ENCODE assay signal across 2 cellular contexts in the genomic region with DNA sequence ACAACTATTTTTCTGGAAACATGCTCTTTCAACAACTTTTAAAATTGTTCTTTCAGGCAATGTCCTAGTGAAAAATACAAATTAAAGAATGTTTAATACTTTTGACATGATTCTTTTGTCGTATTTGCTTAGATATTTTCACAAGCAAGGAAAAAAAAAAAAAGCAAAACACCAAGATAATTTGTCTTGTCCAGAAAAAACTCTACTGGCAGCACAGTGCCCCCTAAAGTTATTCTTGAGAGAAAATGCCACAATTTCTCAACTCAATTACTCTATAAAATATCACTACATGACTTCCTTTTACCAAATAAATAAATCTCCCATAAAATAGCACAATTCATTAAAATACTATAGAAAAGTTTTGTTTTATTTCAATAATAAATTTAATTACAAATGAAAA.
TF ChIP-seq lines count a peak whose summit lies in the region.

No MANE protein-coding gene starts in this region.

TF ChIP-seq in liver, 16 proteins besides CTCF, POLR2A, EP300 and RAD21 (continued from another document):
- TF ChIP-seq ZBTB33 (IDR thresholded peaks at IDR 0.05) (no peak), REST (IDR thresholded peaks at IDR 0.05) (no peak), YY1 (IDR thresholded peaks at IDR 0.05) (no peak), JUND (IDR thresholded peaks at IDR 0.05) (no peak)

TF ChIP-seq in HepG2, 621 proteins besides CTCF, POLR2A, EP300 and RAD21 (continued from another document):
- TF ChIP-seq THAP9 (CRISPR knock-in tag; IDR thresholded peaks at IDR 0.05; ENCODE audit: borderline replicate concordance) (no peak), ZNF737 (CRISPR knock-in tag; IDR thresholded peaks at IDR 0.05; ENCODE audit: borderline replicate concordance) (no peak), ZNF569 (CRISPR knock-in tag; IDR thresholded peaks at IDR 0.05; ENCODE audit: borderline replicate concordance) (no peak), ELF1 (CRISPR knock-in tag; IDR thresholded peaks at IDR 0.05) (no peak), MTF2 (CRISPR knock-in tag; IDR thresholded peaks at IDR 0.05; ENCODE audit: borderline replicate concordance) (no peak), ZNF260 (CRISPR knock-in tag; IDR thresholded peaks at IDR 0.05; ENCODE audit: borderline replicate concordance, low read depth) (no peak), ZNF839 (CRISPR knock-in tag; IDR thresholded peaks at IDR 0.05; ENCODE audit: borderline replicate concordance) (no peak), HNRNPLL (IDR thresholded peaks at IDR 0.05; ENCODE audit: low read depth, low read length, poor library complexity, severe bottlenecking) (no peak), HNRNPH1 (optimal IDR thresholded peaks at IDR 0.05; ENCODE audit: low read depth, low read length) (no peak), ZNF34 (CRISPR knock-in tag; IDR thresholded peaks at IDR 0.05; ENCODE audit: borderline replicate concordance) (no peak)
